In the genomic region with DNA sequence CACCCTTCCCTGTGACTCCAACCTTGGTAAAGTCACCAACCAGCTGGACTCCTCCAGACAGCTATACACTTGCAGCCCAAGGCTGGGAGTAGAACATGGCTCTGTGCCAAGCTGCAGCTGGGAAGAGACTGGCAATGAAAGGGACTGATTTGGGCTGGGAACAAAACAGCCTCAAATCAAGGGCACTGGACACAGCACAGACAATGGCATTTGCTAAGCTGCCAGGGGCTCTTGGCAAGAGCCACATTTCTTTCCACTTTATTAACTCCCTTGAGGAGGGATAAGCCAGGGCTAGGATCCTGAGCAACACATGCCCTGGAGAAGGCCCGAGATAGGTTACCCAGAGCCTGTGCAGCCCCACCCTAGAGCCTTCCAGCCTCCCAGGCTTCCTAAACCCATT, we compare ENCODE assay signal across 10 cellular contexts. TPM values are rescaled to one million over a fixed set of nuclear protein-coding genes. Genes with fewer than 3 reads are reported as not detected.
DNase-seq lines count a peak whose midpoint lies in the region; ATAC-seq and TF ChIP-seq lines count a peak whose summit lies in the region.
"Had no signal": no experiment of that assay in that cellular context is flagged by ENCODE, and none has a peak within 500 bp of the region (broad histone marks: within the 10 kb centered on the region; RNA-seq: fewer than 3 reads in every experiment).

No MANE protein-coding gene starts in this region.

- no peak for ATAC-seq in HG02588 (IDR thresholded peaks at IDR 0.05; ENCODE audit: unreplicated experiment)

- H3K36me3 ChIP-seq in MG63 = peaks cover 14% of the 10 kb centered on the region

- peak; percentile 88 for DNase-seq in MG63
- DNase-seq in RPMI7951 (ENCODE audit: low read depth) = peak; percentile 57
- peak; percentile 51 for DNase-seq in fibroblast of pulmonary artery (ENCODE audit: low read depth)
- DNase-seq in putamen (ENCODE audit: low spot score) = peak; percentile 97
- DNase-seq in stimulated activated CD4-positive, alpha-beta T cell treated with anti-CD3 and anti-CD28 coated beads, Interleukin-15, amount 100 ng/mL, for 24 hours = no peak
- no peak for DNase-seq in mesothelial cell of epicardium (ENCODE audit: low spot score in 2 of 2, unreplicated experiment in 2 of 2)
- no peak for DNase-seq in NCI-H1930 (lab: John Stamatoyannopoulos, UW)
- DNase-seq: DND-41, KBM-7 had no signal

- H3K27me3 Mint-ChIP-seq in mesothelial cell of epicardium (ENCODE audit: low read depth) = peaks cover 40% of the 10 kb centered on the region

- no peaks in the 10 kb centered on the region for H3K9me3 Mint-ChIP-seq in mesothelial cell of epicardium

- no peak overlapping the region for H3K4me3 ChIP-seq in MG63
- H3K4me3 ChIP-seq in fibroblast of pulmonary artery (replicated peaks; ENCODE audit: low read depth, low read length) = no peak overlapping the region

- H3K4me1 Mint-ChIP-seq in mesothelial cell of epicardium = no peaks in the 10 kb centered on the region

- no peaks in the 10 kb centered on the region for H3K27me3 ChIP-seq in MG63

- no peak for TF ChIP-seq CTCF in fibroblast of pulmonary artery (IDR thresholded peaks at IDR 0.05; ENCODE audit: low read length, missing control alignments)
- no peak for TF ChIP-seq CTCF in mesothelial cell of epicardium (IDR thresholded peaks at IDR 0.05; ENCODE audit: unreplicated experiment)

- H3K27ac Mint-ChIP-seq in mesothelial cell of epicardium = no peak overlapping the region

- H3K36me3 Mint-ChIP-seq in mesothelial cell of epicardium = no peaks in the 10 kb centered on the region

- no peak overlapping the region for H3K4me3 Mint-ChIP-seq in mesothelial cell of epicardium

- no peaks in the 10 kb centered on the region for H3K9me3 ChIP-seq in MG63

RNA-seq across cellular contexts. Expression of a gene that starts 12.0 kb away (rescaled TPM):
- 47.9 and 48.6 TPM in 2 replicates for total RNA-seq in MG63 (2014; rRNA removed; shearing (Covaris generic); ENCODE audit: low replicate concordance)
- total RNA-seq in RPMI7951 (2014; rRNA removed; shearing (Covaris generic)) = 8.5 and 10.9 TPM in 2 replicates
- 0.20 to 0.51 TPM (median 0.45 TPM) in 3 replicates for total RNA-seq in mesothelial cell of epicardium

RNA-seq across cellular contexts. Expression of a gene that starts 14.4 kb away (rescaled TPM):
- total RNA-seq in MG63 (2014; rRNA removed; shearing (Covaris generic); ENCODE audit: low replicate concordance) = 11.6 and 15.6 TPM in 2 replicates
- 13.0 and 15.1 TPM in 2 replicates for total RNA-seq in RPMI7951 (2014; rRNA removed; shearing (Covaris generic))
- 62.4 to 70.1 TPM (median 69.8 TPM) in 3 replicates for total RNA-seq in mesothelial cell of epicardium

RNA-seq across cellular contexts. Expression of a gene that starts 39.8 kb away (rescaled TPM):
- total RNA-seq in MG63 (2014; rRNA removed; shearing (Covaris generic); ENCODE audit: low replicate concordance) = 43.4 and 54.6 TPM in 2 replicates
- 24.9 and 34.8 TPM in 2 replicates for total RNA-seq in RPMI7951 (2014; rRNA removed; shearing (Covaris generic))
- 34.3 to 37.0 TPM (median 35.5 TPM) in 3 replicates for total RNA-seq in mesothelial cell of epicardium

Comparison
In these comparisons a context has a peak if more than half of its experiments do, and no peak if none do; other contexts are left out.
1. DNase-seq: peak in MG63 (single experiment), RPMI7951 (single experiment), fibroblast of pulmonary artery (single experiment) and putamen (single experiment); none in stimulated activated CD4-positive, alpha-beta T cell treated with anti-CD3 and anti-CD28 coated beads, Interleukin-15, amount 100 ng/mL, for 24 hours (single experiment), mesothelial cell of epicardium (0 of 2) and NCI-H1930 (0 of 2).